Comparison of ENCODE assay signal across 11 cellular contexts in the genomic region with DNA sequence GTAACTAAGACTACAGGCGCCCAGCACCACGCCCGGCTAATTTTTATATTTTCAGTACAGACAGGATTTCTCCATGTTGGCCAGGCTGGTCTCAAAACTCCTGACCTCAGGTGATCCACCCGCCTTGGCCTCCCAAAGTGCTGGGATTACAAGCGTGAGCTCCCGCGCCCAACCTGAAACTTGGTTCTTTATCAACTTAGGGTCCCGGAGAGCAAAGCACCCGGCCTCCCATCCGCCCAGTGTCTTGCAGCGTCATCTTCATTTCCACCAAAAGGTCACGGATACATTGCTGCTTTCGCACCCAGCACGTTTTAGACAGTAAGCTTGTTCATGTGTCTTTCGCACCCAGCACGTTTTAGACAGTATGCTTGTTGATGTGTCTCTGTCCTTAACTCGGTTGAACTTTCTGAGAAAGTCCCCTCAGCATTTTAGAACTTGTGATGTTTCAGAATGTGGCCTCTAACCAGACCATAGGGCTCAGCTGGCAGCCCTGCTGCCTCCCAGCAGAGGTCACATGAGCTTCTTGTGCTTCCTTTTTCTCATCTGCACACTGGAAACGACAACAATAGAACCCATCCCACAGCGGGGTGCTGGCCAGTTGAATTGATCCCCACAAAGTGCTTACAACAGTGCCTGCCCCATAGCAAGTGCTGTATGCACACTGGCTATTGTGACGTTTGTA. TPM values are rescaled to one million over a fixed set of nuclear protein-coding genes. Genes with fewer than 3 reads are reported as not detected.
A peak's percentile ranks its signal among the peaks of the same experiment; 100 is the strongest.
DNase-seq lines count a peak whose midpoint lies in the region; ATAC-seq and TF ChIP-seq lines count a peak whose summit lies in the region.
"Had no signal": no experiment of that assay in that cellular context is flagged by ENCODE, and none has a peak within 500 bp of the region (broad histone marks: within the 10 kb centered on the region; RNA-seq: fewer than 3 reads in every experiment).

No MANE protein-coding gene starts in this region.

- H3K9me3 ChIP-seq in DOHH2 (ENCODE audit: control insufficient read depth, insufficient read depth, low read length), result no peaks in the 10 kb centered on the region
- H3K9me3 ChIP-seq: HAP-1 had no signal

- POLR2A ChIA-PET in naive thymus-derived CD8-positive, alpha-beta T cell (lab: Charles Lee), result no interaction called here

- peak overlapping the region; percentile 4 for H3K4me3 Mint-ChIP-seq in activated T-helper 17 cell treated with anti-CD3 and anti-CD28 coated beads, Interleukin-2, amount 50 U/mL, for 72 hours
- peak overlapping the region in 9 of 10 donors; percentile 48 to 85 (median 77) for H3K4me3 Mint-ChIP-seq in naive thymus-derived CD8-positive, alpha-beta T cell
- no peak overlapping the region for H3K4me3 Mint-ChIP-seq in glutamatergic neuron (ENCODE audit: unreplicated experiment)

- H4K20me1 ChIP-seq in DOHH2 (ENCODE audit: control insufficient read depth, insufficient read depth, low read depth, low read length), result no peaks in the 10 kb centered on the region

- H3K27me3 Mint-ChIP-seq in activated T-helper 17 cell treated with anti-CD3 and anti-CD28 coated beads, Interleukin-2, amount 50 U/mL, for 72 hours, result peaks cover 21% of the 10 kb centered on the region
- peaks cover 0 to 9% (median 0%) of the 10 kb centered on the region in 5 donors for H3K27me3 Mint-ChIP-seq in naive thymus-derived CD8-positive, alpha-beta T cell
- H3K27me3 Mint-ChIP-seq in glutamatergic neuron (ENCODE audit: unreplicated experiment), result peaks cover 3% of the 10 kb centered on the region

- H3K27ac ChIP-seq in DOHH2 (ENCODE audit: low read depth, low read length), result no peak overlapping the region

- peaks cover 8% of the 10 kb centered on the region for H3K4me1 Mint-ChIP-seq in activated T-helper 17 cell treated with anti-CD3 and anti-CD28 coated beads, Interleukin-2, amount 50 U/mL, for 72 hours
- peaks cover 20 to 51% (median 33%) of the 10 kb centered on the region in 4 donors for H3K4me1 Mint-ChIP-seq in naive thymus-derived CD8-positive, alpha-beta T cell
- no peaks in the 10 kb centered on the region for H3K4me1 Mint-ChIP-seq in glutamatergic neuron (ENCODE audit: low read depth, unreplicated experiment)

- H3F3A ChIP-seq in DOHH2 (ENCODE audit: control insufficient read depth, insufficient read depth), result peaks cover 12% of the 10 kb centered on the region

- TF ChIP-seq CTCF in DOHH2 (IDR thresholded peaks at IDR 0.05; ENCODE audit: low read depth, low read length, poor library complexity, severe bottlenecking), result no peak
- no peak for TF ChIP-seq CTCF in glutamatergic neuron (IDR thresholded peaks at IDR 0.05; ENCODE audit: partially characterized antibody, unreplicated experiment)

- H3K4me1 ChIP-seq in DOHH2 (ENCODE audit: control insufficient read depth, low read length), result peaks cover 38% of the 10 kb centered on the region
- H3K4me1 ChIP-seq: HAP-1 had no signal

- peak overlapping the region; percentile 14; the same call in 1 of the 2 replicates for H3K4me3 ChIP-seq in DOHH2 (ENCODE audit: low read length)
- H3K4me3 ChIP-seq: HAP-1 had no signal

- H3K79me2 ChIP-seq in DOHH2 (ENCODE audit: control insufficient read depth, low read length), result no peaks in the 10 kb centered on the region

- ATAC-seq in HG02759 (IDR thresholded peaks at IDR 0.05; ENCODE audit: unreplicated experiment), result peak; percentile 34
- ATAC-seq in activated T-helper 17 cell treated with anti-CD3 and anti-CD28 coated beads, Interleukin-2, amount 50 U/mL, for 72 hours (replicated peaks), result no peak
- ATAC-seq in naive thymus-derived CD8-positive, alpha-beta T cell, result peak in 1 of 2 donors; percentile 29
- no peak for ATAC-seq in GM19463 (IDR thresholded peaks at IDR 0.05; ENCODE audit: unreplicated experiment)

- in situ Hi-C loops in G401 (cut with HindIII; ENCODE audit: low sequenced_read_pairs), result no loop called here

- H3K36me3 Mint-ChIP-seq in activated T-helper 17 cell treated with anti-CD3 and anti-CD28 coated beads, Interleukin-2, amount 50 U/mL, for 72 hours (ENCODE audit: low read depth), result no peaks in the 10 kb centered on the region
- no peaks in the 10 kb centered on the region for H3K36me3 Mint-ChIP-seq in naive thymus-derived CD8-positive, alpha-beta T cell
- H3K36me3 Mint-ChIP-seq in glutamatergic neuron (ENCODE audit: unreplicated experiment), result no peaks in the 10 kb centered on the region

- no peaks in the 10 kb centered on the region for H3K9me3 Mint-ChIP-seq in activated T-helper 17 cell treated with anti-CD3 and anti-CD28 coated beads, Interleukin-2, amount 50 U/mL, for 72 hours
- peaks cover 0 to 4% (median 0%) of the 10 kb centered on the region in 9 donors for H3K9me3 Mint-ChIP-seq in naive thymus-derived CD8-positive, alpha-beta T cell
- H3K9me3 Mint-ChIP-seq in glutamatergic neuron (ENCODE audit: unreplicated experiment), result no peaks in the 10 kb centered on the region

- H3K9me2 ChIP-seq in DOHH2 (replicated peaks; ENCODE audit: control insufficient read depth, low read length), result no peaks in the 10 kb centered on the region

- H3K27me3 ChIP-seq in DOHH2 (ENCODE audit: control insufficient read depth, low read length), result no peaks in the 10 kb centered on the region

- no peak overlapping the region for H3K27ac Mint-ChIP-seq in activated T-helper 17 cell treated with anti-CD3 and anti-CD28 coated beads, Interleukin-2, amount 50 U/mL, for 72 hours
- H3K27ac Mint-ChIP-seq in naive thymus-derived CD8-positive, alpha-beta T cell, result peak overlapping the region in 7 of 10 donors; percentile 51 to 97 (median 93)
- H3K27ac Mint-ChIP-seq in glutamatergic neuron (ENCODE audit: unreplicated experiment), result no peak overlapping the region

- DNase-seq in naive thymus-derived CD8-positive, alpha-beta T cell, result no peak
- DNase-seq in G401 (ENCODE audit: low spot score), result no peak
- no peak for DNase-seq in NCI-H2171 (lab: John Stamatoyannopoulos, UW)
- DNase-seq in glutamatergic neuron, result no peak
- DNase-seq: effector CD8-positive, alpha-beta T cell; IMR-90 had no signal

- H3K4me2 ChIP-seq in DOHH2 (ENCODE audit: low read length), result peak overlapping the region; percentile 73

- H3K36me3 ChIP-seq in DOHH2 (ENCODE audit: control insufficient read depth, low read length), result no peaks in the 10 kb centered on the region
- H3K36me3 ChIP-seq: HAP-1 had no signal

RNA-seq across cellular contexts. Expression of a gene that starts 48.8 kb away (rescaled TPM):
- total RNA-seq in activated T-helper 17 cell treated with anti-CD3 and anti-CD28 coated beads, Interleukin-2, amount 50 U/mL, for 72 hours, result not detected
- total RNA-seq in naive thymus-derived CD8-positive, alpha-beta T cell, result not detected
- polyA plus RNA-seq in naive thymus-derived CD8-positive, alpha-beta T cell, result not detected
- not detected in 2 replicates for total RNA-seq in G401 (2014; rRNA removed; shearing (Covaris generic))
- total RNA-seq in glutamatergic neuron (ENCODE audit: unreplicated experiment), result not detected
- total RNA-seq: IMR-90 had no signal
- polyA plus RNA-seq: IMR-90 had no signal

Comparison
In these comparisons a context has a peak if more than half of its experiments do, and no peak if none do; other contexts are left out.
1. H3K27ac Mint-ChIP-seq: peak in naive thymus-derived CD8-positive, alpha-beta T cell (7 of 10); none in activated T-helper 17 cell treated with anti-CD3 and anti-CD28 coated beads, Interleukin-2, amount 50 U/mL, for 72 hours (single experiment) and glutamatergic neuron (single experiment).